ENCODE assay signal across 32 cellular contexts in genomic region chr17:6462692-6463091, GRCh38. TPM values are rescaled to one million over a fixed set of nuclear protein-coding genes. Genes with fewer than 3 reads are reported as not detected.
"Had no signal": no experiment of that assay in that cellular context is flagged by ENCODE, and none has a peak within 500 bp of the region (broad histone marks: within the 10 kb centered on the region; RNA-seq: fewer than 3 reads in every experiment).

No MANE protein-coding gene starts in this region.

- ATAC-seq: body of pancreas, left cardiac atrium, psoas muscle had no signal

- DNase-seq: activated CD4-positive, alpha-beta T cell treated with anti-CD3 and anti-CD28 coated beads for 4 hours; activated CD4-positive, alpha-beta T cell treated with anti-CD3 and anti-CD28 coated beads, Interleukin-2, amount 50 U/mL, for 4 hours; activated effector memory CD4-positive, alpha-beta T cell treated with Interleukin-2 at 50 U/mL for 16 hours; activated naive CD4-positive, alpha-beta T cell treated with Interleukin-2 at 50 U/mL for 16 hours; activated T-cell treated with anti-CD3 and anti-CD28 coated beads for 4 hours; activated T-cell treated with anti-CD3 and anti-CD28 coated beads, Interleukin-2, amount 50 U/mL, for 72 hours; anterior cingulate cortex; body of pancreas; colonic mucosa; effector CD8-positive, alpha-beta T cell; left cardiac atrium; naive B cell; nephron progenitor cell; nucleus accumbens; stimulated activated CD4-positive, alpha-beta T cell treated with anti-CD3 and anti-CD28 coated beads, Interleukin-15, amount 100 ng/mL, for 24 hours; stimulated activated CD4-positive, alpha-beta T cell treated with anti-CD3 and anti-CD28 coated beads, Interleukin-2, amount 100 ng/mL, for 24 hours; stimulated activated naive CD4-positive, alpha-beta T cell treated with Interleukin-2 at 50 U/mL for 16 hours; T-helper 1 cell had no signal

- H3K27me3 ChIP-seq: body of pancreas, colonic mucosa, tibial nerve had no signal

- H3K9me3 ChIP-seq: body of pancreas, colonic mucosa, psoas muscle had no signal

- H2AFZ ChIP-seq: parathyroid adenoma had no signal

- FAIRE-seq: endometrium, frontal cortex, islet of Langerhans had no signal

- H3K27ac ChIP-seq: body of pancreas, colonic mucosa, parathyroid adenoma, psoas muscle, tibial nerve had no signal

- H3K9ac ChIP-seq: parathyroid adenoma had no signal

- H3K36me3 ChIP-seq: colonic mucosa had no signal

- H3K79me2 ChIP-seq: parathyroid adenoma had no signal

- H3K4me3 ChIP-seq: body of pancreas, colonic mucosa, psoas muscle, smooth muscle cell, tibial nerve had no signal

- H3K4me1 ChIP-seq: body of pancreas, colonic mucosa, parathyroid adenoma, psoas muscle, tibial nerve had no signal

- H3K4me2 ChIP-seq: smooth muscle cell had no signal

RNA-seq across cellular contexts. Expression of gene PIMREG, which starts 18.4 kb away (rescaled TPM):
- total RNA-seq: body of pancreas had no signal

RNA-seq across cellular contexts. Expression of gene AIPL1, which starts 27.8 kb away (rescaled TPM):
- total RNA-seq: activated T-cell treated with anti-CD3 and anti-CD28 coated beads, Interleukin-2, amount 50 U/mL, for 72 hours; body of pancreas; colonic mucosa; dermis microvascular lymphatic vessel endothelial cell; epithelial cell of proximal tubule; frontal cortex; left cardiac atrium; liver; mesothelial cell of epicardium; psoas muscle; smooth muscle cell; temporal lobe; tibial nerve; ureter had no signal
- polyA plus RNA-seq: adipose tissue, liver, psoas muscle, smooth muscle cell had no signal
